ENCODE assay signal across 23 cellular contexts in genomic region chr19:28502879-28503734, GRCh38.
DNase-seq lines count a peak whose midpoint lies in the region; ATAC-seq, FAIRE-seq and TF ChIP-seq lines count a peak whose summit lies in the region.
"Had no signal": no experiment of that assay in that cellular context is flagged by ENCODE, and none has a peak within 500 bp of the region (broad histone marks: within the 10 kb centered on the region; RNA-seq: fewer than 3 reads in every experiment).

No MANE protein-coding gene starts in this region.

- peaks cover 90 to 94% of the 10 kb centered on the region in 2 donors for H3K4me1 Mint-ChIP-seq in natural killer cell
- peaks cover 49 to 72% of the 10 kb centered on the region in 2 donors for H3K4me1 Mint-ChIP-seq in natural killer cell treated with Interleukin-12 subunit alpha and Interleukin-12 subunit beta and Interleukin-15 and Interleukin-18, amount 100 ng/mL, for 72 hours (ENCODE audit: low read depth in 2 of 2)
- H3K4me1 Mint-ChIP-seq: B cell, IgD-negative memory B cell had no signal

- CTCF ChIA-PET in HepG2 (lab: Yijun Ruan, JAX; ENCODE audit: low intra/inter-chr PET ratio, low total read pairs): no interaction called here

- no peaks in the 10 kb centered on the region for H3K27me3 Mint-ChIP-seq in natural killer cell (ENCODE audit: low read depth in 2 of 2)
- H3K27me3 Mint-ChIP-seq in natural killer cell treated with Interleukin-12 subunit alpha and Interleukin-12 subunit beta and Interleukin-15 and Interleukin-18, amount 100 ng/mL, for 72 hours: no peaks in the 10 kb centered on the region
- H3K27me3 Mint-ChIP-seq: B cell; CD4-positive, alpha-beta T cell; IgD-negative memory B cell had no signal

- no peak for TF ChIP-seq EP300 in HepG2 (IDR thresholded peaks at IDR 0.05; ENCODE audit: low read depth in 2 of 2, low read length in 2 of 2)
- TF ChIP-seq EP300 in HepG2 (CRISPR knock-in tag; IDR thresholded peaks at IDR 0.05; ENCODE audit: borderline replicate concordance): no peak
- TF ChIP-seq EP300 in esophagus muscularis mucosa (IDR thresholded peaks at IDR 0.05): no peak

- no peaks in the 10 kb centered on the region for H3K79me2 ChIP-seq in HepG2 (ENCODE audit: insufficient read depth, low read length)

- peak overlapping the region; percentile 86 for H3K4me3 Mint-ChIP-seq in natural killer cell
- no peak overlapping the region for H3K4me3 Mint-ChIP-seq in natural killer cell treated with Interleukin-12 subunit alpha and Interleukin-12 subunit beta and Interleukin-15 and Interleukin-18, amount 100 ng/mL, for 72 hours
- H3K4me3 Mint-ChIP-seq: B cell; CD4-positive, alpha-beta T cell; H9; IgD-negative memory B cell had no signal

- H3K4me3 ChIP-seq in choroid plexus epithelial cell (ENCODE audit: low read depth, low read length) (no peak overlapping the region), HepG2 (replicated peaks in 1 of 3; ENCODE audit: insufficient read depth in 1 of 3, low read depth in 2 of 3, low read length in 3 of 3) (no peak overlapping the region), esophagus muscularis mucosa (no peak overlapping the region)
- H3K4me3 ChIP-seq: PC-9 had no signal

- H3K4me1 ChIP-seq in HepG2 (ENCODE audit: insufficient read depth, low read length) (no peaks in the 10 kb centered on the region), esophagus muscularis mucosa (no peaks in the 10 kb centered on the region)

- intact Hi-C loops in natural killer cell (cut with micrococcal nuclease) (loop anchor here (5.0 kb wide), 2 partner anchors 36 to 49 kb away; no protein-coding TSS in a partner anchor), HepG2 (cut with micrococcal nuclease; ENCODE audit: unreplicated experiment) (no loop called here), esophagus muscularis mucosa (cut with DNase I) (no loop called here)

- no peak for ATAC-seq in natural killer cell
- ATAC-seq in natural killer cell treated with Interleukin-12 subunit alpha and Interleukin-12 subunit beta and Interleukin-15 and Interleukin-18, amount 100 ng/mL, for 72 hours: no peak
- no peak for ATAC-seq in HepG2

- no peak for FAIRE-seq in HepG2 (lab: Jason Lieb, UNC)
- FAIRE-seq: GM12892, GM18507 had no signal

- in situ Hi-C loops in HepG2 (cut with HindIII; ENCODE audit: extremely low pct_ligation_motif_present, low pct_unique_long_range_greater_than_20kb): no loop called here

- TF ChIP-seq CTCF in natural killer cell (IDR thresholded peaks at IDR 0.05) (no peak), choroid plexus epithelial cell (conservative IDR thresholded peaks at IDR 0.05; ENCODE audit: low read depth, low read length) (no peak), HepG2 (CRISPR knock-in tag; IDR thresholded peaks at IDR 0.05) (no peak), esophagus muscularis mucosa (IDR thresholded peaks at IDR 0.05) (no peak)

- H4K20me1 ChIP-seq in HepG2 (ENCODE audit: insufficient read depth, low read length): no peaks in the 10 kb centered on the region

- H3K9me3 ChIP-seq in HepG2 (ENCODE audit: low read length) (peaks cover 81% of the 10 kb centered on the region), esophagus muscularis mucosa (no peaks in the 10 kb centered on the region)

- TF ChIP-seq RAD21 in HepG2 (CRISPR knock-in tag; IDR thresholded peaks at IDR 0.05): no peak

- BruUV-seq in HepG2 (replicated peaks; lab: Mats Ljungman, UMichigan): no TSS peak

- H3K9me3 Mint-ChIP-seq in natural killer cell: no peaks in the 10 kb centered on the region
- no peaks in the 10 kb centered on the region for H3K9me3 Mint-ChIP-seq in natural killer cell treated with Interleukin-12 subunit alpha and Interleukin-12 subunit beta and Interleukin-15 and Interleukin-18, amount 100 ng/mL, for 72 hours
- H3K9me3 Mint-ChIP-seq: CD4-positive, alpha-beta T cell; H9 had no signal

- 20% methylated on average over 15 of the region's 15 CpGs for WGBS in HepG2 (ENCODE audit: low lambda C conversion rate)
- 59% methylated on average over 15 of the region's 15 CpGs for WGBS in esophagus muscularis mucosa

- H3K9ac ChIP-seq in HepG2 (ENCODE audit: insufficient read depth, low read depth, low read length): no peak overlapping the region

- TF ChIP-seq POLR2A in HepG2 (IDR thresholded peaks at IDR 0.05; ENCODE audit: insufficient read depth in 1 of 2, low read depth in 2 of 2, low read length in 2 of 2): no peak
- no peak for TF ChIP-seq POLR2A in esophagus muscularis mucosa (IDR thresholded peaks at IDR 0.05; ENCODE audit: low read depth)

- POLR2A ChIA-PET in HepG2 (lab: Yijun Ruan, JAX): no interaction called here

- no peak overlapping the region for H3K27ac ChIP-seq in HepG2 (ENCODE audit: extremely low read length, insufficient read depth, low read length)
- H3K27ac ChIP-seq in esophagus muscularis mucosa (replicated peaks in 1 of 4): no peak overlapping the region
- H3K27ac ChIP-seq: HL-60, PC-9 had no signal

- H3K27ac Mint-ChIP-seq in natural killer cell: peak overlapping the region; percentile 91 to 94
- peak overlapping the region in 1 of 2 donors; percentile 70 for H3K27ac Mint-ChIP-seq in natural killer cell treated with Interleukin-12 subunit alpha and Interleukin-12 subunit beta and Interleukin-15 and Interleukin-18, amount 100 ng/mL, for 72 hours
- H3K27ac Mint-ChIP-seq: B cell; CD4-positive, alpha-beta T cell; H9 had no signal

- H3K4me2 ChIP-seq in HepG2 (ENCODE audit: low read depth, low read length): no peak overlapping the region
- H3K4me2 ChIP-seq: PC-9 had no signal

- H3K27me3 ChIP-seq in HepG2 (ENCODE audit: control insufficient read depth in 1 of 2, insufficient read depth in 2 of 2, low read length in 2 of 2): no peaks in the 10 kb centered on the region
- peaks cover 0 to 9% (median 0%) of the 10 kb centered on the region in 4 donors for H3K27me3 ChIP-seq in esophagus muscularis mucosa

- DNase-seq in natural killer cell (no peak), choroid plexus epithelial cell (ENCODE audit: low read depth) (peak; percentile 19), HepG2 (ENCODE audit: low spot score) (no peak), NCI-H510A (lab: John Stamatoyannopoulos, UW) (no peak), esophagus muscularis mucosa (ENCODE audit: extremely low spot score) (no peak), C1 segment of cervical spinal cord (lab: John Stamatoyannopoulos, UW) (no peak)
- no peak for DNase-seq in natural killer cell treated with Interleukin-12 subunit alpha and Interleukin-12 subunit beta and Interleukin-15 and Interleukin-18, amount 100 ng/mL, for 72 hours (ENCODE audit: low spot score)
- DNase-seq in effector CD8-positive, alpha-beta T cell (lab: John Stamatoyannopoulos, UW): no peak
- DNase-seq: 8988T; CD4-positive, alpha-beta T cell; DMS53; H9; Kasumi-1; NCI-H1105; NCI-H1694; NCI-H2081 treated with DMSO at 0.1 percent for 48 hours; NCI-H524; PC-9 had no signal

- H3K36me3 ChIP-seq in HepG2 (replicated peaks in 1 of 2; ENCODE audit: control insufficient read depth in 1 of 2, insufficient read depth in 2 of 2, low read length in 2 of 2): no peaks in the 10 kb centered on the region
- no peaks in the 10 kb centered on the region for H3K36me3 ChIP-seq in esophagus muscularis mucosa

- H2AFZ ChIP-seq in HepG2 (ENCODE audit: low read length): no peak overlapping the region
- H2AFZ ChIP-seq: PC-9 had no signal

- no peaks in the 10 kb centered on the region for H3K36me3 Mint-ChIP-seq in natural killer cell
- no peaks in the 10 kb centered on the region for H3K36me3 Mint-ChIP-seq in natural killer cell treated with Interleukin-12 subunit alpha and Interleukin-12 subunit beta and Interleukin-15 and Interleukin-18, amount 100 ng/mL, for 72 hours
- H3K36me3 Mint-ChIP-seq: IgD-negative memory B cell had no signal

TF ChIP-seq in HepG2, 621 proteins besides CTCF, POLR2A, EP300 and RAD21:
- TF ChIP-seq RXRB (CRISPR knock-in tag; IDR thresholded peaks at IDR 0.05; ENCODE audit: borderline replicate concordance) (no peak), MNT (IDR thresholded peaks at IDR 0.05) (peak; percentile 81)
